Comparison of ENCODE assay signal across 1 cellular context in genomic region chr4:2968381-2968780, GRCh38.
TF ChIP-seq lines count a peak whose summit lies in the region.

No MANE protein-coding gene starts in this region.

TF ChIP-seq in endothelial cell of umbilical vein, 7 proteins besides CTCF, POLR2A, EP300 and RAD21 (continued from another document):
- TF ChIP-seq JUN (IDR thresholded peaks at IDR 0.05; ENCODE audit: borderline replicate concordance, insufficient read depth, insufficient read length, low read depth) (no peak), EZH2 (IDR thresholded peaks at IDR 0.05; ENCODE audit: borderline replicate concordance, low read depth, low read length, severe bottlenecking) (no peak), FOS (IDR thresholded peaks at IDR 0.05; ENCODE audit: borderline replicate concordance, insufficient read depth, low read length) (no peak)
TF ChIP-seq in endothelial cell of umbilical vein: peak in this region for 0.
